13 cellular contexts compared by ENCODE assay signal in the genomic region with DNA sequence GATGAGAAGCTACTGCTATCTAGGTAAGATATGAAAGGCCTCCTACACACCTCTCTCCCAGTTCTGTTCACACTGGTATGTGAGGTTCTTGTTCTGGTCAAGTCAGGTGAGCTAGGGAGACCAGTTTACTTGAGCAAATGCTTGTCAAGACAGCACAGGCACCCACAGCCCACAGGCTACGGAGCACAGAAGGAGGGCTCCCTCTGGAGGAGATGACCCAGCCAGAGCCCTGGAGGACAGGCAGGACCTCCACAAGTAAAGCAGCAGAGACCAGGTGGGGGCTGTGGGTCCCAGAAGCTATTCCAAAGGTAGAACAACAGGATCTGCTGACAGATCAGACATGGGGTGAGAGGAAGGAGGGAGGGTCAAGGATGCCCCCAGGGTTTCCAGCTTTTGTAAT. TPM values are rescaled to one million over a fixed set of nuclear protein-coding genes. Genes with fewer than 3 reads are reported as not detected.
A peak's percentile ranks its signal among the peaks of the same experiment; 100 is the strongest.
DNase-seq lines count a peak whose midpoint lies in the region; ATAC-seq and TF ChIP-seq lines count a peak whose summit lies in the region.
"Had no signal": no experiment of that assay in that cellular context is flagged by ENCODE, and none has a peak within 500 bp of the region (broad histone marks: within the 10 kb centered on the region; RNA-seq: fewer than 3 reads in every experiment).

No MANE protein-coding gene starts in this region.

- WGBS in endodermal cell (ENCODE audit: insufficient coverage in 1 of 2, insufficient read length in 1 of 2), 2 experiments, result 50 to 59% methylated on average over 1 of the region's 1 CpG
- 70 to 80% (median 73%) methylated on average over 1 of the region's 1 CpG for WGBS in spleen, 5 donors

- no peak overlapping the region for H3K9ac ChIP-seq in OCI-LY3 (ENCODE audit: low read length)
- no peak overlapping the region for H3K9ac ChIP-seq in endodermal cell (ENCODE audit: extremely low read depth, low read length, poor library complexity, severe bottlenecking)

- H3K9me3 Mint-ChIP-seq in endodermal cell (peaks cover 62% of the 10 kb centered on the region), progenitor cell of endocrine pancreas (ENCODE audit: low read depth) (peaks cover 7% of the 10 kb centered on the region)
- H3K9me3 Mint-ChIP-seq: activated T-helper 17 cell treated with anti-CD3 and anti-CD28 coated beads, Interleukin-2, amount 50 U/mL, for 72 hours; T-helper 2 cell treated with Interferon-gamma antibody and Interleukin-4, amounts not matched to agents 5 μg/mL and 100 μg/mL, for 36 hours had no signal

- intact Hi-C loops in vagina (cut with DNase I) (loop anchor here (5.0 kb wide), 1 partner anchor 117 kb away; a partner anchor contains a TSS), spleen (cut with DNase I; ENCODE audit: low total_unique reads) (no loop called here)

- TF ChIP-seq POLR2A in vagina (IDR thresholded peaks at IDR 0.05) (no peak), spleen (IDR thresholded peaks at IDR 0.05) (no peak)

- no peak overlapping the region for H2AFZ ChIP-seq in OCI-LY3 (ENCODE audit: low read depth, low read length)

- H3K4me3 ChIP-seq in HAP-1 (no peak overlapping the region), OCI-LY3 (ENCODE audit: low read length) (no peak overlapping the region), endodermal cell (ENCODE audit: low read length) (no peak overlapping the region), vagina (no peak overlapping the region), spleen (no peak overlapping the region)
- H3K4me3 ChIP-seq: stomach had no signal

- no peak overlapping the region for H3K27ac ChIP-seq in OCI-LY3 (ENCODE audit: low read length)
- no peak overlapping the region for H3K27ac ChIP-seq in endodermal cell (ENCODE audit: low read depth, low read length)
- H3K27ac ChIP-seq in vagina, result no peak overlapping the region
- no peak overlapping the region for H3K27ac ChIP-seq in spleen

- H3K79me2 ChIP-seq in OCI-LY3 (ENCODE audit: low read length), result no peaks in the 10 kb centered on the region

- DNase-seq in HAP-1 (ENCODE audit: low spot score in 2 of 2) (peak; percentile 64 to 79), endodermal cell (peak; percentile 87), progenitor cell of endocrine pancreas (ENCODE audit: low spot score, unreplicated experiment) (no peak), vagina (ENCODE audit: extremely low spot score in 2 of 2) (no peak), spleen (no peak), SHP77 treated with DMSO at 0.1 percent for 48 hours (lab: John Stamatoyannopoulos, UW) (no peak)
- DNase-seq: left ventricle myocardium superior, stomach had no signal

- H3K4me1 Mint-ChIP-seq in endodermal cell (peaks cover 32% of the 10 kb centered on the region), progenitor cell of endocrine pancreas (ENCODE audit: low read depth) (peaks cover 19% of the 10 kb centered on the region)

- H3K4me1 ChIP-seq in HAP-1, result peaks cover 34% of the 10 kb centered on the region
- peaks cover 12% of the 10 kb centered on the region for H3K4me1 ChIP-seq in OCI-LY3 (ENCODE audit: low read length)
- peaks cover 20% of the 10 kb centered on the region for H3K4me1 ChIP-seq in endodermal cell (ENCODE audit: control insufficient read depth, insufficient read depth, low read length)
- H3K4me1 ChIP-seq in vagina, result no peaks in the 10 kb centered on the region
- peaks cover 0 to 6% (median 0%) of the 10 kb centered on the region in 6 donors for H3K4me1 ChIP-seq in spleen

- H3K27me3 ChIP-seq in HAP-1 (ENCODE audit: low read depth), result no peaks in the 10 kb centered on the region
- peaks cover 4% of the 10 kb centered on the region; the same call in 1 of the 2 replicates for H3K27me3 ChIP-seq in OCI-LY3 (ENCODE audit: low read depth, low read length)
- no peaks in the 10 kb centered on the region for H3K27me3 ChIP-seq in endodermal cell (ENCODE audit: control insufficient read depth, insufficient read depth, low read length, poor library complexity, severe bottlenecking)
- no peaks in the 10 kb centered on the region for H3K27me3 ChIP-seq in vagina
- no peaks in the 10 kb centered on the region for H3K27me3 ChIP-seq in spleen (replicated peaks in 1 of 7)
- H3K27me3 ChIP-seq: stomach had no signal

- H3K27ac Mint-ChIP-seq in endodermal cell (no peak overlapping the region), progenitor cell of endocrine pancreas (peak overlapping the region; percentile 57)
- H3K27ac Mint-ChIP-seq: activated T-helper 17 cell treated with anti-CD3 and anti-CD28 coated beads, Interleukin-2, amount 50 U/mL, for 72 hours; T-helper 2 cell treated with Interferon-gamma antibody and Interleukin-4, amounts not matched to agents 5 μg/mL and 100 μg/mL, for 36 hours had no signal

- H3K9me3 ChIP-seq in HAP-1 (no peaks in the 10 kb centered on the region), OCI-LY3 (ENCODE audit: insufficient read depth, low read length) (no peaks in the 10 kb centered on the region), endodermal cell (ENCODE audit: control insufficient read depth, low read length) (no peaks in the 10 kb centered on the region), vagina (no peaks in the 10 kb centered on the region), spleen (no peaks in the 10 kb centered on the region)
- H3K9me3 ChIP-seq: stomach had no signal

- in situ Hi-C loops in HAP-1 (cut with MboI; ENCODE audit: low sequenced_read_pairs), result loop anchor here (5.0 kb wide), 3 partner anchors 117 to 432 kb away; a partner anchor contains a TSS

- no peak for ATAC-seq in GM21515 (IDR thresholded peaks at IDR 0.05; ENCODE audit: unreplicated experiment)
- ATAC-seq: activated T-helper 17 cell treated with anti-CD3 and anti-CD28 coated beads, Interleukin-2, amount 50 U/mL, for 72 hours had no signal

- H3K4me2 ChIP-seq in OCI-LY3 (ENCODE audit: low read length), result no peak overlapping the region

- TF ChIP-seq CTCF in OCI-LY3 (IDR thresholded peaks at IDR 0.05; ENCODE audit: low read depth, low read length) (peak; percentile 15), endodermal cell (conservative IDR thresholded peaks at IDR 0.05) (peak; percentile 80), progenitor cell of endocrine pancreas (IDR thresholded peaks at IDR 0.05; ENCODE audit: unreplicated experiment) (peak; percentile 33), vagina (IDR thresholded peaks at IDR 0.05) (no peak), spleen (IDR thresholded peaks at IDR 0.05 in 8 of 11, conservative IDR thresholded peaks at IDR 0.05 in 3 of 11) (no peak)

- no peaks in the 10 kb centered on the region for H3K36me3 Mint-ChIP-seq in endodermal cell (ENCODE audit: low read depth)
- H3K36me3 Mint-ChIP-seq in progenitor cell of endocrine pancreas (ENCODE audit: insufficient read depth), result peaks cover 8% of the 10 kb centered on the region

- 0 out of 2 replicates have a peak, but pooled peaks cover 3% of the 10 kb centered on the region for H3K36me3 ChIP-seq in HAP-1 (replicated peaks)
- H3K36me3 ChIP-seq in OCI-LY3 (replicated peaks; ENCODE audit: low read depth, low read length), result no peaks in the 10 kb centered on the region
- H3K36me3 ChIP-seq in endodermal cell (ENCODE audit: control insufficient read depth, insufficient read depth, low read length), result no peaks in the 10 kb centered on the region
- H3K36me3 ChIP-seq in vagina, result peaks cover 0 to 16% of the 10 kb centered on the region in 2 donors
- peaks cover 0 to 95% (median 28%) of the 10 kb centered on the region in 6 donors for H3K36me3 ChIP-seq in spleen

- no peaks in the 10 kb centered on the region for H3K27me3 Mint-ChIP-seq in endodermal cell (ENCODE audit: insufficient read depth)
- no peaks in the 10 kb centered on the region for H3K27me3 Mint-ChIP-seq in progenitor cell of endocrine pancreas
- H3K27me3 Mint-ChIP-seq: activated T-helper 17 cell treated with anti-CD3 and anti-CD28 coated beads, Interleukin-2, amount 50 U/mL, for 72 hours had no signal

- H4K20me1 ChIP-seq in OCI-LY3 (ENCODE audit: insufficient read depth, low read length), result no peaks in the 10 kb centered on the region

- peak overlapping the region; percentile 40 for H3K4me3 Mint-ChIP-seq in endodermal cell
- no peak overlapping the region for H3K4me3 Mint-ChIP-seq in progenitor cell of endocrine pancreas (ENCODE audit: low read depth)
- H3K4me3 Mint-ChIP-seq: activated T-helper 17 cell treated with anti-CD3 and anti-CD28 coated beads, Interleukin-2, amount 50 U/mL, for 72 hours; T-helper 2 cell treated with Interferon-gamma antibody and Interleukin-4, amounts not matched to agents 5 μg/mL and 100 μg/mL, for 36 hours had no signal

RNA-seq across cellular contexts. Expression of a gene that starts 13.2 kb away (rescaled TPM):
- total RNA-seq in endodermal cell (10 to 100 TPM; 32.2 to 38.8 TPM), progenitor cell of endocrine pancreas (55.6 and 59.1 TPM in 2 replicates), vagina (36.8 TPM), spleen (10 to 100 TPM; 21.3 to 68.6 (median 47.5) TPM)
- polyA plus RNA-seq in endodermal cell (2013, experiment 1 of 2), result 46.0 TPM
- polyA plus RNA-seq in endodermal cell (2013, experiment 2 of 2), result 41.6 TPM
- polyA plus RNA-seq in spleen, result 10 to 100 TPM; 18.6 to 41.5 (median 28.5) TPM

RNA-seq across cellular contexts. Expression of a gene that starts 19.8 kb away (rescaled TPM):
- total RNA-seq in endodermal cell (100 to 1,000 TPM; 127 to 132 TPM), progenitor cell of endocrine pancreas (108 and 109 TPM in 2 replicates), vagina (124 TPM), spleen (10 to 100 TPM; 50.5 to 76.8 (median 62.2) TPM)
- 91.6 TPM for polyA plus RNA-seq in endodermal cell (2013, experiment 1 of 2)
- polyA plus RNA-seq in endodermal cell (2013, experiment 2 of 2), result 82.7 TPM
- 100 to 1,000 TPM in 2 of 3 donors, 10 to 100 TPM in 1; 88.2 to 121 (median 104) TPM for polyA plus RNA-seq in spleen

RNA-seq across cellular contexts. Expression of a gene that starts 27.5 kb away (rescaled TPM):
- total RNA-seq in endodermal cell, result not detected
- not detected for polyA plus RNA-seq in endodermal cell (2013, experiment 1 of 2)
- polyA plus RNA-seq in endodermal cell (2013, experiment 2 of 2), result not detected
- not detected in 2 replicates for total RNA-seq in progenitor cell of endocrine pancreas
- 16.9 TPM for total RNA-seq in vagina
- not detected for total RNA-seq in spleen
- not detected for polyA plus RNA-seq in spleen
- total RNA-seq: activated T-helper 17 cell treated with anti-CD3 and anti-CD28 coated beads, Interleukin-2, amount 50 U/mL, for 72 hours; left ventricle myocardium superior; skeletal muscle tissue; stomach had no signal

RNA-seq across cellular contexts. Expression of a gene that starts 38.3 kb away (rescaled TPM):
- 1 to 10 TPM; 1.3 to 5.9 TPM for total RNA-seq in endodermal cell
- polyA plus RNA-seq in endodermal cell (2013, experiment 1 of 2), result 2.7 TPM
- 1.6 TPM for polyA plus RNA-seq in endodermal cell (2013, experiment 2 of 2)
- total RNA-seq in progenitor cell of endocrine pancreas, result 3.4 TPM in 2 replicates
- 0.98 TPM for total RNA-seq in vagina
- total RNA-seq in spleen, result under 1 TPM; 0.10 to 0.32 (median 0.24) TPM
- polyA plus RNA-seq in spleen, result under 1 TPM; 0.11 to 0.13 (median 0.12) TPM

Comparison
In these comparisons a context has a peak if more than half of its experiments do, and no peak if none do; other contexts are left out.
1. DNase-seq: peak in HAP-1 (2 of 2) and endodermal cell (single experiment); none in progenitor cell of endocrine pancreas (single experiment), vagina (0 of 2), spleen (single experiment) and SHP77 treated with DMSO at 0.1 percent for 48 hours (single experiment).
2. CTCF ChIP-seq: peak in OCI-LY3 (single experiment), endodermal cell (single experiment) and progenitor cell of endocrine pancreas (single experiment); none in vagina (0 of 3) and spleen (0 of 11).
3. RNA of a gene that starts 27.5 kb away (total RNA-seq): 16.9 TPM in vagina (single experiment); not detected in progenitor cell of endocrine pancreas, not detected in endodermal cell and not detected in spleen; every median in the first group is over 10 times any median in the second.